In genomic region chr1:109620890-109621289, GRCh38 we compare ENCODE assay signal across 8 cellular contexts. TPM values are rescaled to one million over a fixed set of nuclear protein-coding genes. Genes with fewer than 3 reads are reported as not detected.
DNase-seq lines count a peak whose midpoint lies in the region; ATAC-seq and TF ChIP-seq lines count a peak whose summit lies in the region.

No MANE protein-coding gene starts in this region.

- POLR2A ChIA-PET in Caco-2 (lab: Charles Lee): interaction anchor here (0.7 kb wide), 1 partner anchor 35 kb away, joined by 3 read pairs; the partner anchor contains the start of gene GSTM4

- peaks cover 17% of the 10 kb centered on the region for H3K36me3 Mint-ChIP-seq in Caco-2 (ENCODE audit: insufficient read depth, unreplicated experiment)

- WGBS in mesodermal cell (ENCODE audit: insufficient coverage in 2 of 2), 2 experiments: 1% methylated on average over 8 to 13 of the region's 18 CpGs

- peak overlapping the region; percentile 96 for H3K4me3 Mint-ChIP-seq in Caco-2 (ENCODE audit: unreplicated experiment)

- H3K9me3 ChIP-seq in Caco-2 (no peaks in the 10 kb centered on the region), endocrine pancreas (ENCODE audit: control insufficient read depth, low read length) (no peaks in the 10 kb centered on the region), mesodermal cell (ENCODE audit: control insufficient read depth, low read length) (no peaks in the 10 kb centered on the region)

- no peaks in the 10 kb centered on the region for H3K27me3 Mint-ChIP-seq in Caco-2 (ENCODE audit: insufficient read depth, unreplicated experiment)

- intact Hi-C loops in Caco-2 (cut with micrococcal nuclease; ENCODE audit: unreplicated experiment): loop anchor here (1.0 kb wide), 1 partner anchor 75 kb away; no protein-coding TSS in a partner anchor

- no peaks in the 10 kb centered on the region for H3K27me3 ChIP-seq in Caco-2 (replicated peaks; ENCODE audit: control insufficient read depth, insufficient read depth, low read length)
- no peaks in the 10 kb centered on the region for H3K27me3 ChIP-seq in endocrine pancreas (ENCODE audit: control insufficient read depth, insufficient read depth, low read length)

- H3K9ac ChIP-seq in endocrine pancreas (ENCODE audit: control insufficient read depth, insufficient read depth, low read length): peak overlapping the region; percentile 47

- H3K27ac ChIP-seq in mesodermal cell (ENCODE audit: low read depth, low read length, severe bottlenecking): peak overlapping the region; percentile 88

- DNase-seq in Caco-2 (peak; percentile 86), HUDEP-2 (lab: John Stamatoyannopoulos, UW; ENCODE audit: unreplicated experiment in 76 of 76) (peak in 73 of 76 experiments; percentile 11 to 90 (median 72)), NOMO-1 treated with DMSO at 0.1 percent for 48 hours (lab: John Stamatoyannopoulos, UW; ENCODE audit: unreplicated experiment) (peak; percentile 93)
- peak; percentile 96 for DNase-seq in activated CD8-positive, alpha-beta memory T cell treated with anti-CD3 and anti-CD28 coated beads, Interleukin-2, amount 50 U/mL, for 1 hour (ENCODE audit: extremely low read depth)
- DNase-seq in stimulated activated CD8-positive, alpha-beta memory T cell treated with anti-CD3 and anti-CD28 coated beads, Interleukin-15, amount 100 ng/mL, for 1 hour (ENCODE audit: low read depth): peak; percentile 91

- no peak for TF ChIP-seq CTCF in Caco-2 (IDR thresholded peaks at IDR 0.05; ENCODE audit: insufficient read depth in 1 of 2, low read depth in 1 of 2, low read length in 1 of 2, severe bottlenecking in 1 of 2, unreplicated experiment in 1 of 2)

- H3K36me3 ChIP-seq in Caco-2 (ENCODE audit: control insufficient read depth, insufficient read depth, low read length): no peaks in the 10 kb centered on the region
- no peaks in the 10 kb centered on the region for H3K36me3 ChIP-seq in endocrine pancreas (ENCODE audit: control insufficient read depth, insufficient read depth, low read length)
- peaks cover 6% of the 10 kb centered on the region for H3K36me3 ChIP-seq in mesodermal cell (ENCODE audit: control insufficient read depth, insufficient read depth, low read length)

- no peaks in the 10 kb centered on the region for H3K9me3 Mint-ChIP-seq in Caco-2 (ENCODE audit: unreplicated experiment)

- peaks cover 16% of the 10 kb centered on the region for H3K4me1 Mint-ChIP-seq in Caco-2 (ENCODE audit: low read depth, unreplicated experiment)

- peak overlapping the region; percentile 80 for H3K4me3 ChIP-seq in Caco-2 (ENCODE audit: low read depth, low read length)
- peak overlapping the region; percentile 73 for H3K4me3 ChIP-seq in endocrine pancreas (ENCODE audit: control insufficient read depth, insufficient read depth, low read length)
- peak overlapping the region; percentile 89 for H3K4me3 ChIP-seq in mesodermal cell (ENCODE audit: extremely low read depth, insufficient read depth, low read length, poor library complexity, severe bottlenecking)

- H3K27ac Mint-ChIP-seq in Caco-2 (ENCODE audit: unreplicated experiment): peak overlapping the region; percentile 86

- ATAC-seq in GM21423 (IDR thresholded peaks at IDR 0.05; ENCODE audit: unreplicated experiment): peak; percentile 62

- BruUV-seq in Caco-2 (replicated peaks; lab: Mats Ljungman, UMichigan): no TSS peak

- CTCF ChIA-PET in Caco-2 (lab: Charles Lee): interaction anchor here (0.8 to 1.5 kb wide), 6 partner anchors 9 to 364 kb away, joined by 3 to 8 read pairs (median 3); partner anchors contain the start of gene AHCYL1

- peaks cover 15% of the 10 kb centered on the region for H3K4me1 ChIP-seq in Caco-2
- H3K4me1 ChIP-seq in endocrine pancreas (ENCODE audit: control insufficient read depth, insufficient read depth, low read length): peaks cover 5% of the 10 kb centered on the region
- peaks cover 28% of the 10 kb centered on the region for H3K4me1 ChIP-seq in mesodermal cell (ENCODE audit: control insufficient read depth, insufficient read depth, low read length, poor library complexity, severe bottlenecking)

RNA-seq across cellular contexts. Expression of gene AMPD2, which starts 1.3 kb away (rescaled TPM):
- 40.3 and 47.8 TPM in 2 replicates for total RNA-seq in Caco-2 (2022)
- polyA plus RNA-seq in mesodermal cell (2013, experiment 1 of 2): 77.2 TPM
- 60.5 TPM for polyA plus RNA-seq in mesodermal cell (2013, experiment 2 of 2)

RNA-seq across cellular contexts. Expression of gene GNAT2, which starts 1.5 kb away (rescaled TPM):
- total RNA-seq in Caco-2 (2022): not detected in 2 replicates
- not detected for polyA plus RNA-seq in mesodermal cell (2013, experiment 1 of 2)
- 0.25 TPM for polyA plus RNA-seq in mesodermal cell (2013, experiment 2 of 2)

RNA-seq across cellular contexts. Expression of gene GSTM4, which starts 35.0 kb away (rescaled TPM):
- 9.6 and 11.9 TPM in 2 replicates for total RNA-seq in Caco-2 (2022)
- 12.2 TPM for polyA plus RNA-seq in mesodermal cell (2013, experiment 1 of 2)
- 11.9 TPM for polyA plus RNA-seq in mesodermal cell (2013, experiment 2 of 2)

RNA-seq across cellular contexts. Expression of gene GSTM2, which starts 47.0 kb away (rescaled TPM):
- total RNA-seq in Caco-2 (2022): 0.84 and 1.7 TPM in 2 replicates
- polyA plus RNA-seq in mesodermal cell (2013, experiment 1 of 2): 32.4 TPM
- polyA plus RNA-seq in mesodermal cell (2013, experiment 2 of 2): 24.8 TPM

Comparison
In these comparisons a context has a peak if more than half of its experiments do, and no peak if none do; other contexts are left out.
1. Peak in every context shown above with its lines: DNase-seq, ATAC-seq, H3K4me3 ChIP-seq and H3K27ac ChIP-seq.